Comparison of ENCODE assay signal across 11 cellular contexts in genomic region chr3:133386876-133387275, GRCh38. TPM values are rescaled to one million over a fixed set of nuclear protein-coding genes. Genes with fewer than 3 reads are reported as not detected.
"Had no signal": no experiment of that assay in that cellular context is flagged by ENCODE, and none has a peak within 500 bp of the region (broad histone marks: within the 10 kb centered on the region; RNA-seq: fewer than 3 reads in every experiment).

No MANE protein-coding gene starts in this region.

- H2AFZ ChIP-seq: neural progenitor cell had no signal

- H3K27me3 ChIP-seq: body of pancreas, neural progenitor cell, tibial nerve had no signal

- H3K4me3 ChIP-seq: body of pancreas, lower lobe of right lung, neural progenitor cell, smooth muscle cell, tibial nerve had no signal

- H3K9ac ChIP-seq: neural progenitor cell had no signal

- DNase-seq: activated CD4-positive, alpha-beta T cell treated with anti-CD3 and anti-CD28 coated beads for 4 hours; activated naive CD4-positive, alpha-beta T cell treated with anti-CD3 and anti-CD28 coated beads for 36 hours; body of pancreas; lower lobe of right lung; right cardiac atrium had no signal

- H3K4me2 ChIP-seq: neural progenitor cell, smooth muscle cell had no signal

- ATAC-seq: activated T-helper 17 cell treated with anti-CD3 and anti-CD28 coated beads, Interleukin-2, amount 50 U/mL, for 72 hours; body of pancreas; esophagus mucosa; lower lobe of right lung; right cardiac atrium had no signal

- H3K36me3 ChIP-seq: neural progenitor cell, tibial nerve had no signal

- H3K9me3 ChIP-seq: body of pancreas, lower lobe of right lung, tibial nerve had no signal

- H3K27ac ChIP-seq: body of pancreas, lower lobe of right lung, neural progenitor cell, tibial nerve had no signal

RNA-seq across cellular contexts. Expression of gene BFSP2, which starts 13.0 kb away (rescaled TPM):
- total RNA-seq: activated naive CD4-positive, alpha-beta T cell treated with anti-CD3 and anti-CD28 coated beads for 36 hours; body of pancreas; esophagus mucosa; lower lobe of right lung; mesothelial cell of epicardium; right cardiac atrium; smooth muscle cell had no signal
- polyA plus RNA-seq: right cardiac atrium, smooth muscle cell had no signal
